Comparison of ENCODE assay signal across 21 cellular contexts in the genomic region with DNA sequence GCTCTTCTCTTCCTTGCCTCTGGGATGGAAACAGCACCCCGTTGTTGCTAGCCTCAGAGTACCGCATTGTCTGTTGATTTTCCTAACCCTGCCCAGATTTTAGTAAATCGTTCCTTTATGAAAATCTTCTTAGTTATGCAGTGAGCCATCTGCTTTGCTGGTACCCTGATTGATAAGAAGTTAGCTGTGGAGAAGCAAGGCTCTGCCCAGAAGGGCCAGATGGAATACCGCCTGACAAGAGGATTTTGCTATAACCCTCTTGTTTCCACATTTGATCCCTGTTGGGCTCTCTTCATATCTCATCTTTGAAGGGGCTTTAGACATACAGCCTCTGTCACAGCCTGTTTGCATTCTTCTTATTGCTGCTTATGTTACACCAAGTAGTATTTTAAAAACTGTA.
A peak's percentile ranks its signal among the peaks of the same experiment; 100 is the strongest.
DNase-seq lines count a peak whose midpoint lies in the region; ATAC-seq, FAIRE-seq and TF ChIP-seq lines count a peak whose summit lies in the region.
"Had no signal": no experiment of that assay in that cellular context is flagged by ENCODE, and none has a peak within 500 bp of the region (broad histone marks: within the 10 kb centered on the region; RNA-seq: fewer than 3 reads in every experiment).

No MANE protein-coding gene starts in this region.

- ATAC-seq in GM19452 (IDR thresholded peaks at IDR 0.05; ENCODE audit: unreplicated experiment) = no peak
- ATAC-seq: GM12878, HepG2 had no signal

- DNase-seq in D721Med (ENCODE audit: insufficient read length, low spot score) (no peak), Karpas-422 (peak; percentile 17), NCI-H69 (lab: John Stamatoyannopoulos, UW) (peak; percentile 38), globus pallidus (ENCODE audit: low spot score) (peak; percentile 4), HT-29 (ENCODE audit: low spot score) (no peak), coronary artery (ENCODE audit: low spot score) (no peak), caudate nucleus (lab: John Stamatoyannopoulos, UW) (no peak)
- DNase-seq: BE2C; C1 segment of cervical spinal cord; CD4-positive, CD25-positive, alpha-beta regulatory T cell; CD8-positive, alpha-beta memory T cell; COR-L47; DMS53; DND-41; EL; GM23248; KBM-7 had no signal

- no peak overlapping the region for H3K4me2 ChIP-seq in Karpas-422 (ENCODE audit: low read depth, low read length, poor library complexity, severe bottlenecking)

- no peaks in the 10 kb centered on the region for H4K20me1 ChIP-seq in Karpas-422 (ENCODE audit: insufficient read depth, low read depth, low read length)

- H3K9me3 ChIP-seq in Karpas-422 (ENCODE audit: low read length) = no peaks in the 10 kb centered on the region
- H3K9me3 ChIP-seq: BE2C, HAP-1 had no signal

- H3K4me3 ChIP-seq in Karpas-422 (ENCODE audit: low read length) (no peak overlapping the region), coronary artery (no peak overlapping the region)
- H3K4me3 ChIP-seq: GM12878, GM23248, HAP-1 had no signal

- no peaks in the 10 kb centered on the region for H3K4me1 ChIP-seq in Karpas-422 (ENCODE audit: low read length)
- H3K4me1 ChIP-seq: BE2C, HAP-1 had no signal

- FAIRE-seq in D721Med (lab: Jason Lieb, UNC) = peak; percentile 98
- FAIRE-seq: GM12878, HepG2 had no signal

- no peaks in the 10 kb centered on the region for H3K36me3 ChIP-seq in Karpas-422 (ENCODE audit: insufficient read depth, low read length)
- H3K36me3 ChIP-seq: BE2C, HAP-1 had no signal

- no peak for TF ChIP-seq CTCF in D721Med (IDR thresholded peaks at IDR 0.05; ENCODE audit: insufficient read depth, missing control alignments)
- no peak for TF ChIP-seq CTCF in coronary artery (IDR thresholded peaks at IDR 0.05)

- H3K27me3 ChIP-seq in Karpas-422 (ENCODE audit: low read length) = no peaks in the 10 kb centered on the region
- H3K27me3 ChIP-seq: BE2C had no signal

- no peak overlapping the region for H3K9ac ChIP-seq in Karpas-422 (ENCODE audit: low read length)
- H3K9ac ChIP-seq: GM23248 had no signal

- H3K9me2 ChIP-seq in Karpas-422 (replicated peaks; ENCODE audit: insufficient read depth, low read length) = no peaks in the 10 kb centered on the region

- no peak overlapping the region for H2AFZ ChIP-seq in Karpas-422 (ENCODE audit: low read length)
- H2AFZ ChIP-seq: GM23248 had no signal

- no peaks in the 10 kb centered on the region; the same call in 1 of the 2 replicates for H3K79me2 ChIP-seq in Karpas-422 (ENCODE audit: low read length)

- H3K27ac ChIP-seq in Karpas-422 (ENCODE audit: low read length) (no peak overlapping the region), coronary artery (no peak overlapping the region), caudate nucleus (ENCODE audit: low read depth, low read length) (no peak overlapping the region)
- H3K27ac ChIP-seq: GM23248 had no signal

Comparison
In these comparisons a context has a peak if more than half of its experiments do, and no peak if none do; other contexts are left out.
1. DNase-seq: peak in Karpas-422 (single experiment), NCI-H69 (single experiment) and globus pallidus (single experiment); none in D721Med (single experiment), HT-29 (single experiment), coronary artery (single experiment) and caudate nucleus (0 of 61).